In the genomic region with DNA sequence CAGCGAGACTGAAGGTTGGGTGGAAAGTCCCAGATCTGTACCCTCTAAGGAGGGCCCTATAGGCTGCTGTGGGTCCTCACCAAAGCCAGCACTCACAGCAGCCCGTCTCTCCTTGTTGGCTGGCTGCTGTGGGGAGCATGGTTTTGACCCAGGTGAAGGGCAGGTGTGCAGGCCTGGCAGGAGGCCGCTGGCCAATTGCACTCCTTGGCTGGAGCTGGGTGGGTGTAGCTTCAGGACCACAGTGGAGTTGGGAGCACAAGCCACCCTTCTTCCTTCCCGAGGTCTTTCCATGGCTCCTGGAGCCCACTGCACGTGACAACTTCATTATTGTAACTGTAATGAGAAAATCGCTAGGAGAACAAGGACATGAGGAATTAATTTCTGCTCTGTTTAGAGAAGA, we compare ENCODE assay signal across 1 cellular context.
TF ChIP-seq lines count a peak whose summit lies in the region.

No MANE protein-coding gene starts in this region.

TF ChIP-seq in IMR-90, 13 proteins besides CTCF, POLR2A, EP300 and RAD21 (continued from another document):
- TF ChIP-seq CHD1 (IDR thresholded peaks at IDR 0.05; ENCODE audit: low read depth, low read length) (no peak), MXI1 (IDR thresholded peaks at IDR 0.05; ENCODE audit: borderline replicate concordance, low read depth, low read length) (no peak), RFX5 (IDR thresholded peaks at IDR 0.05; ENCODE audit: low read depth, low read length) (no peak), CEBPB (IDR thresholded peaks at IDR 0.05; ENCODE audit: low read depth, low read length) (no peak), FOS (IDR thresholded peaks at IDR 0.05; ENCODE audit: low read depth, low read length) (no peak), BHLHE40 (IDR thresholded peaks at IDR 0.05; ENCODE audit: low read depth, low read length) (no peak), MAFK (IDR thresholded peaks at IDR 0.05; ENCODE audit: low read depth, low read length) (no peak), MAZ (IDR thresholded peaks at IDR 0.05; ENCODE audit: borderline replicate concordance, low read depth, low read length) (no peak)
TF ChIP-seq in IMR-90: peak in this region for 0.
